Comparison of ENCODE assay signal across 1 cellular context in the genomic region with DNA sequence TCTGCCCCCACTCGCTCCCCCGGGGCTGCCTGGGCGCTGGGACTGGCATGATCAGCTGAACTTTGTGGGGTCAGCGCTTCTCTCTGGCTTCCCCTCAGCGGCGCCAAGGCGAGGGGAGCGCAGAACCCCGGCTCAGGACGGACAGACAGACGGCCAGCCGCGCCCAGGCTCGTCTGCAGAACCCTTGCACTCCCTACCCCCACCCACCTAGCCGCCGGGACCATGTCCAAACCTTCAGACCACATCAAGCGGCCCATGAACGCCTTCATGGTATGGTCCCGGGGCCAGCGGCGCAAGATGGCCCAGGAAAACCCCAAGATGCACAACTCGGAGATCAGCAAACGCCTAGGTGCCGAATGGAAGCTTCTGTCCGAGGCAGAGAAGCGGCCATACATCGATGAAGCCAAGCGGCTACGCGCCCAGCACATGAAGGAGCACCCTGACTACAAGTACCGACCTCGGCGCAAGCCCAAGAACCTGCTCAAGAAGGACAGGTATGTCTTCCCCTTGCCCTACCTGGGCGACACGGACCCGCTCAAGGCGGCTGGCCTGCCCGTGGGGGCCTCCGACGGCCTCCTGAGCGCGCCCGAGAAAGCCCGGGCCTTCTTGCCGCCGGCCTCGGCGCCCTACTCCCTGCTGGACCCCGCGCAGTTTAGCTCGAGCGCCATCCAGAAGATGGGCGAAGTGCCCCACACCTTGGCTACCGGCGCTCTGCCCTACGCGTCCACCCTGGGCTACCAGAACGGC.
TF ChIP-seq lines count a peak whose summit lies in the region.

No MANE protein-coding gene starts in this region.

TF ChIP-seq in WTC11, 78 proteins besides CTCF, POLR2A, EP300 and RAD21 (continued from another document):
- TF ChIP-seq, protein P1, sequence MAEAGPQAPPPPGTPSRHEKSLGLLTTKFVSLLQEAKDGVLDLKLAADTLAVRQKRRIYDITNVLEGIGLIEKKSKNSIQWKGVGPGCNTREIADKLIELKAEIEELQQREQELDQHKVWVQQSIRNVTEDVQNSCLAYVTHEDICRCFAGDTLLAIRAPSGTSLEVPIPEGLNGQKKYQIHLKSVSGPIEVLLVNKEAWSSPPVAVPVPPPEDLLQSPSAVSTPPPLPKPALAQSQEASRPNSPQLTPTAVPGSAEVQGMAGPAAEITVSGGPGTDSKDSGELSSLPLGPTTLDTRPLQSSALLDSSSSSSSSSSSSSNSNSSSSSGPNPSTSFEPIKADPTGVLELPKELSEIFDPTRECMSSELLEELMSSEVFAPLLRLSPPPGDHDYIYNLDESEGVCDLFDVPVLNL (CRISPR knock-in tag; IDR thresholded peaks at IDR 0.05; ENCODE audit: borderline replicate concordance, low read depth): no peak
- TF ChIP-seq GTF2I (CRISPR knock-in tag; conservative IDR thresholded peaks at IDR 0.05) (no peak), E2F1 (CRISPR knock-in tag; IDR thresholded peaks at IDR 0.05) (no peak), ESRRA (CRISPR knock-in tag; IDR thresholded peaks at IDR 0.05; ENCODE audit: borderline replicate concordance) (no peak), NFATC4 (CRISPR knock-in tag; IDR thresholded peaks at IDR 0.05) (no peak), CREM (CRISPR knock-in tag; IDR thresholded peaks at IDR 0.05) (no peak), E2F5 (CRISPR knock-in tag; IDR thresholded peaks at IDR 0.05) (no peak), GABPB1 (CRISPR knock-in tag; IDR thresholded peaks at IDR 0.05) (no peak), ZNF232 (CRISPR knock-in tag; IDR thresholded peaks at IDR 0.05) (no peak), STAT6 (CRISPR knock-in tag; conservative IDR thresholded peaks at IDR 0.05; ENCODE audit: low read depth) (no peak), ZBTB21 (CRISPR knock-in tag; IDR thresholded peaks at IDR 0.05; ENCODE audit: borderline replicate concordance) (no peak), USF2 (CRISPR knock-in tag; IDR thresholded peaks at IDR 0.05) (no peak)
- TF ChIP-seq, protein P2, sequence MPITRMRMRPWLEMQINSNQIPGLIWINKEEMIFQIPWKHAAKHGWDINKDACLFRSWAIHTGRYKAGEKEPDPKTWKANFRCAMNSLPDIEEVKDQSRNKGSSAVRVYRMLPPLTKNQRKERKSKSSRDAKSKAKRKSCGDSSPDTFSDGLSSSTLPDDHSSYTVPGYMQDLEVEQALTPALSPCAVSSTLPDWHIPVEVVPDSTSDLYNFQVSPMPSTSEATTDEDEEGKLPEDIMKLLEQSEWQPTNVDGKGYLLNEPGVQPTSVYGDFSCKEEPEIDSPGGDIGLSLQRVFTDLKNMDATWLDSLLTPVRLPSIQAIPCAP (CRISPR knock-in tag; IDR thresholded peaks at IDR 0.05): no peak
- TF ChIP-seq, protein P3, sequence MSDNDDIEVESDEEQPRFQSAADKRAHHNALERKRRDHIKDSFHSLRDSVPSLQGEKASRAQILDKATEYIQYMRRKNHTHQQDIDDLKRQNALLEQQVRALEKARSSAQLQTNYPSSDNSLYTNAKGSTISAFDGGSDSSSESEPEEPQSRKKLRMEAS (CRISPR knock-in tag; IDR thresholded peaks at IDR 0.05): no peak
